ENCODE assay signal across 4 cellular contexts in the genomic region with DNA sequence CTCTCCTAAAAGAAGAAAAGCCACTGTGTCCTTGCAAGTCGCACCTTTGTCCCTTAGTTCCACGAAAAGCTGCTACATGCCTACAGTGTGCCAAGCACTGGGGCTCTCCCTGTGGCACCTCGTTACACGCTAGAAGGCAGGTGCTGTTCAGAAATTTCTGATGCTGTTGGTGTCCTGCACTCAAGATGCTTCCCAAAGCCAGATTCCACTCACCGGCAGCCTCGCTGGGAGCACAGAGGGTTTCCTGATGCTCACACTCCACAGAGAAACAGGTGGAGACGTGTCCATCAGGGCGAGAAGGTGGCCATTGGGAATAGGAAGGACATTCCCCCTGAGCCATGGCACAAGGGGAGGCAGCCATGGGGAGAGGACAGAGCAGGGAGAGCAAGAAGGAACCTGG. TPM values are rescaled to one million over a fixed set of nuclear protein-coding genes. Genes with fewer than 3 reads are reported as not detected.
"Had no signal": no experiment of that assay in that cellular context is flagged by ENCODE, and none has a peak within 500 bp of the region (broad histone marks: within the 10 kb centered on the region; RNA-seq: fewer than 3 reads in every experiment).

No MANE protein-coding gene starts in this region.

RNA-seq across cellular contexts. Expression of a gene that starts 17.9 kb away (rescaled TPM):
- total RNA-seq: activated CD4-positive, alpha-beta memory T cell treated with anti-CD3 and anti-CD28 coated beads, Interleukin-2, amount 10 ng/mL, durations not matched to agents 7 days and 5 days; activated CD8-positive, alpha-beta memory T cell treated with anti-CD3 and anti-CD28 coated beads, Interleukin-2, amount 10 ng/mL, durations not matched to agents 7 days and 5 days; OCI-LY7; Right ventricle myocardium inferior had no signal
